In genomic region chr10:5477948-5478693, GRCh38 we compare ENCODE assay signal across 1 cellular context.
TF ChIP-seq lines count a peak whose summit lies in the region.

No MANE protein-coding gene starts in this region.

TF ChIP-seq in GM23338, 12 proteins besides CTCF, POLR2A, EP300 and RAD21 (continued from another document):
- no peak for TF ChIP-seq ZNF462 (CRISPR knock-in tag; IDR thresholded peaks at IDR 0.05)
